In genomic region chr1:26321315-26322041, GRCh38 we compare ENCODE assay signal across 8 cellular contexts. TPM values are rescaled to one million over a fixed set of nuclear protein-coding genes. Genes with fewer than 3 reads are reported as not detected.
DNase-seq lines count a peak whose midpoint lies in the region; ATAC-seq, FAIRE-seq and TF ChIP-seq lines count a peak whose summit lies in the region.

No MANE protein-coding gene starts in this region.

- FAIRE-seq in A204.1 (lab: Jason Lieb, UNC): peak; percentile 80

- no peaks in the 10 kb centered on the region for H3K9me2 ChIP-seq in neural cell (ENCODE audit: insufficient read depth, low read length)

- TF ChIP-seq RAD21 in neural cell (conservative IDR thresholded peaks at IDR 0.05): peak; percentile 85

- no peak overlapping the region for H3K27ac ChIP-seq in fibroblast of lung (ENCODE audit: insufficient read depth, low read length)
- no peak overlapping the region for H3K27ac ChIP-seq in neural cell (ENCODE audit: low read length)

- TF ChIP-seq CTCF in fibroblast of lung (conservative IDR thresholded peaks at IDR 0.05 in 1 of 2, IDR thresholded peaks at IDR 0.05 in 1 of 2; ENCODE audit: low read depth in 1 of 2, low read length in 2 of 2) (peak; percentile 82 to 93), neural cell (IDR thresholded peaks at IDR 0.05; ENCODE audit: poor library complexity, severe bottlenecking) (peak; percentile 87)

- DNase-seq in KBM-7 (peak; percentile 93), RPMI7951 (ENCODE audit: low read depth) (peak; percentile 78), fibroblast of lung (ENCODE audit: low read depth in 2 of 2) (peak; percentile 70 to 86)
- peak; percentile 99 to 100 for DNase-seq in activated T-cell treated with anti-CD3 and anti-CD28 coated beads, Interleukin-2, amount 50 U/mL, for 48 hours
- peak; percentile 81 to 95 (median 92) for DNase-seq in stimulated activated naive CD4-positive, alpha-beta T cell (lab: John Stamatoyannopoulos, UW)

- H3K36me3 ChIP-seq in fibroblast of lung (ENCODE audit: control insufficient read depth, insufficient read depth, low read length) (no peaks in the 10 kb centered on the region), neural cell (ENCODE audit: insufficient read depth, low read length) (no peaks in the 10 kb centered on the region)

- H4K20me1 ChIP-seq in fibroblast of lung (ENCODE audit: control insufficient read depth, extremely low read depth, insufficient read depth, low read length) (no peaks in the 10 kb centered on the region), neural cell (ENCODE audit: insufficient read depth) (no peaks in the 10 kb centered on the region)

- no peak for TF ChIP-seq EP300 in neural cell (conservative IDR thresholded peaks at IDR 0.05; ENCODE audit: poor library complexity, severe bottlenecking)

- peak; percentile 50 for ATAC-seq in GM18502 (IDR thresholded peaks at IDR 0.05; ENCODE audit: poor library complexity, unreplicated experiment)

- H3K9me3 ChIP-seq in fibroblast of lung (ENCODE audit: control insufficient read depth, insufficient read depth, low read depth, low read length) (no peaks in the 10 kb centered on the region), neural cell (ENCODE audit: low read length) (no peaks in the 10 kb centered on the region)

- H2AFZ ChIP-seq in fibroblast of lung (ENCODE audit: low read length): peak overlapping the region; percentile 87
- no peak overlapping the region for H2AFZ ChIP-seq in neural cell (ENCODE audit: low read depth, low read length)

- no peaks in the 10 kb centered on the region for H3K27me3 ChIP-seq in fibroblast of lung (ENCODE audit: control insufficient read depth, insufficient read depth, low read length)
- no peaks in the 10 kb centered on the region for H3K27me3 ChIP-seq in neural cell (ENCODE audit: insufficient read depth, low read depth, low read length)

- H3K79me2 ChIP-seq in fibroblast of lung (ENCODE audit: control insufficient read depth, insufficient read depth, low read length): no peaks in the 10 kb centered on the region
- H3K79me2 ChIP-seq in neural cell (replicated peaks; ENCODE audit: insufficient read depth, low read length): no peaks in the 10 kb centered on the region

- H3K9ac ChIP-seq in fibroblast of lung (ENCODE audit: insufficient read depth, low read length) (no peak overlapping the region), neural cell (ENCODE audit: low read length) (no peak overlapping the region)

- H3F3A ChIP-seq in neural cell (ENCODE audit: insufficient read depth, low read length, poor library complexity, severe bottlenecking): no peaks in the 10 kb centered on the region

- H3K4me3 ChIP-seq in fibroblast of lung (replicated peaks in 1 of 4; ENCODE audit: control extremely low read depth in 1 of 4, insufficient read depth in 1 of 4, low read depth in 3 of 4, low read length in 4 of 4): peak overlapping the region in 1 of 4 experiments; percentile 11
- H3K4me3 ChIP-seq in neural cell (ENCODE audit: low read length): no peak overlapping the region

- in situ Hi-C loops in KBM-7 (cut with MboI; ENCODE audit: low pct_unique_long_range_greater_than_20kb, low sequenced_read_pairs): no loop called here

- H3K4me1 ChIP-seq in fibroblast of lung (ENCODE audit: control insufficient read depth, extremely low read depth, insufficient read depth, low read length): peaks cover 6% of the 10 kb centered on the region

- H3K4me2 ChIP-seq in fibroblast of lung (ENCODE audit: extremely low read depth, insufficient read depth, low read length) (peak overlapping the region; percentile 17), neural cell (ENCODE audit: low read length) (no peak overlapping the region)

TF ChIP-seq in neural cell, 6 proteins besides CTCF, POLR2A, EP300 and RAD21:
- TF ChIP-seq REST (IDR thresholded peaks at IDR 0.05; ENCODE audit: borderline replicate concordance) (no peak), SMC3 (conservative IDR thresholded peaks at IDR 0.05; ENCODE audit: poor library complexity) (peak; percentile 83)

RNA-seq across cellular contexts. Expression of gene CD52, which starts 3.7 kb away (rescaled TPM):
- total RNA-seq in RPMI7951 (2014; rRNA removed; shearing (Covaris generic)): not detected in 2 replicates
- total RNA-seq in fibroblast of lung: 0.51 TPM in 1 of 2 replicates, not detected in the other
- 0.28 and 0.31 TPM in 2 replicates for polyA plus RNA-seq in fibroblast of lung
- 0.32 and 0.49 TPM in 2 replicates for polyA plus RNA-seq in fibroblast of lung (2012)
- not detected in 2 replicates for polyA minus RNA-seq in fibroblast of lung (ENCODE audit: low replicate concordance)
- polyA plus RNA-seq in neural cell: not detected in 2 replicates
- not detected in 2 replicates for polyA minus RNA-seq in neural cell

RNA-seq across cellular contexts. Expression of gene UBXN11, which starts 15.0 kb away (rescaled TPM):
- total RNA-seq in RPMI7951 (2014; rRNA removed; shearing (Covaris generic)): 4.7 and 5.7 TPM in 2 replicates
- total RNA-seq in fibroblast of lung: 2.6 and 3.5 TPM in 2 replicates
- polyA plus RNA-seq in fibroblast of lung: 6.5 and 7.1 TPM in 2 replicates
- 11.3 and 13.5 TPM in 2 replicates for polyA plus RNA-seq in fibroblast of lung (2012)
- 8.7 and 16.1 TPM in 2 replicates for polyA minus RNA-seq in fibroblast of lung (ENCODE audit: low replicate concordance)
- polyA plus RNA-seq in neural cell: 18.5 and 19.4 TPM in 2 replicates
- polyA minus RNA-seq in neural cell: 12.0 and 13.9 TPM in 2 replicates

RNA-seq across cellular contexts. Expression of gene CRYBG2, which starts 32.5 kb away (rescaled TPM):
- total RNA-seq in RPMI7951 (2014; rRNA removed; shearing (Covaris generic)): not detected in 2 replicates
- not detected in 2 replicates for total RNA-seq in fibroblast of lung
- not detected in 2 replicates for polyA plus RNA-seq in fibroblast of lung
- polyA plus RNA-seq in fibroblast of lung (2012): not detected in 2 replicates
- polyA minus RNA-seq in fibroblast of lung (ENCODE audit: low replicate concordance): not detected in 2 replicates
- 0.18 and 2.5 TPM in 2 replicates for polyA plus RNA-seq in neural cell
- 0.93 TPM in 1 of 2 replicates, not detected in the other for polyA minus RNA-seq in neural cell

RNA-seq across cellular contexts. Expression of gene SH3BGRL3, which starts 41.6 kb away (rescaled TPM):
- 224 and 307 TPM in 2 replicates for total RNA-seq in RPMI7951 (2014; rRNA removed; shearing (Covaris generic))
- total RNA-seq in fibroblast of lung: 12.8 and 39.6 TPM in 2 replicates
- polyA plus RNA-seq in fibroblast of lung: 200 and 261 TPM in 2 replicates
- 580 and 703 TPM in 2 replicates for polyA plus RNA-seq in fibroblast of lung (2012)
- polyA minus RNA-seq in fibroblast of lung (ENCODE audit: low replicate concordance): 914 and 1,082 TPM in 2 replicates
- polyA plus RNA-seq in neural cell: 7.5 and 12.8 TPM in 2 replicates
- polyA minus RNA-seq in neural cell: 7.3 and 9.1 TPM in 2 replicates

RNA-seq across cellular contexts. Expression of gene ZNF683, which starts 51.1 kb away (rescaled TPM):
- not detected in 2 replicates for total RNA-seq in RPMI7951 (2014; rRNA removed; shearing (Covaris generic))
- total RNA-seq in fibroblast of lung: not detected in 2 replicates
- polyA plus RNA-seq in fibroblast of lung: not detected in 2 replicates
- not detected in 2 replicates for polyA plus RNA-seq in fibroblast of lung (2012)
- polyA minus RNA-seq in fibroblast of lung (ENCODE audit: low replicate concordance): not detected in 2 replicates
- polyA plus RNA-seq in neural cell: not detected in 2 replicates
- polyA minus RNA-seq in neural cell: not detected in 2 replicates
